Comparison of ENCODE assay signal across 9 cellular contexts in genomic region chr14:50823051-50823762, GRCh38. TPM values are rescaled to one million over a fixed set of nuclear protein-coding genes. Genes with fewer than 3 reads are reported as not detected.
DNase-seq lines count a peak whose midpoint lies in the region; ATAC-seq and TF ChIP-seq lines count a peak whose summit lies in the region.
"Had no signal": no experiment of that assay in that cellular context is flagged by ENCODE, and none has a peak within 500 bp of the region (broad histone marks: within the 10 kb centered on the region; RNA-seq: fewer than 3 reads in every experiment).

No MANE protein-coding gene starts in this region.

- peak overlapping the region; percentile 81 to 93 (median 90) for H3K4me3 Mint-ChIP-seq in IgD-negative memory B cell
- peak overlapping the region; percentile 66 for H3K4me3 Mint-ChIP-seq in stimulated activated memory B cell treated with anti-CD40 and anti-IgM and Interleukin-4, amounts not matched to agents 10 μg/mL and 1 μg/mL and 100 μg/mL, for 72 hours

- H3K27me3 Mint-ChIP-seq in IgD-negative memory B cell = peaks cover 3% of the 10 kb centered on the region
- no peaks in the 10 kb centered on the region for H3K27me3 Mint-ChIP-seq in stimulated activated memory B cell treated with anti-CD40 and anti-IgM and Interleukin-4, amounts not matched to agents 10 μg/mL and 1 μg/mL and 100 μg/mL, for 72 hours

- no peaks in the 10 kb centered on the region for H3K9me3 ChIP-seq in esophagus (ENCODE audit: control insufficient read depth in 2 of 2, insufficient read depth in 1 of 2, low read depth in 1 of 2, low read length in 1 of 2)

- no peak for TF ChIP-seq CTCF in GM13977 (IDR thresholded peaks at IDR 0.05; ENCODE audit: extremely low read depth, insufficient read depth, missing control alignments)

- H3K4me1 ChIP-seq in esophagus (ENCODE audit: control insufficient read depth in 2 of 2, insufficient read depth in 2 of 2, low read length in 1 of 2) = peaks cover 0 to 10% of the 10 kb centered on the region in 2 donors

- peaks cover 70 to 88% (median 76%) of the 10 kb centered on the region in 3 donors for H3K4me1 Mint-ChIP-seq in IgD-negative memory B cell
- peaks cover 90% of the 10 kb centered on the region for H3K4me1 Mint-ChIP-seq in stimulated activated memory B cell treated with anti-CD40 and anti-IgM and Interleukin-4, amounts not matched to agents 10 μg/mL and 1 μg/mL and 100 μg/mL, for 72 hours

- in situ Hi-C loops in GM13977 (cut with MboI; ENCODE audit: low pct_unique_long_range_greater_than_20kb, low sequenced_read_pairs, unreplicated experiment) = no loop called here

- peaks cover 0 to 6% of the 10 kb centered on the region in 2 donors for H3K36me3 ChIP-seq in esophagus (ENCODE audit: control insufficient read depth in 2 of 2, insufficient read depth in 2 of 2, low read length in 1 of 2)

- 34 to 42% methylated on average over 11 of the region's 11 CpGs for WGBS in esophagus, 2 donors

- peak; percentile 66 for DNase-seq in AG20443 (ENCODE audit: low spot score)
- no peak for DNase-seq in GM13977 (ENCODE audit: low spot score)
- no peak for DNase-seq in NCI-H146 treated with DMSO at 0.1 percent for 48 hours (lab: John Stamatoyannopoulos, UW; ENCODE audit: unreplicated experiment)
- DNase-seq in mesenteric fat pad (ENCODE audit: low spot score) = no peak

- no peaks in the 10 kb centered on the region for H3K9me3 Mint-ChIP-seq in IgD-negative memory B cell
- H3K9me3 Mint-ChIP-seq in stimulated activated memory B cell treated with anti-CD40 and anti-IgM and Interleukin-4, amounts not matched to agents 10 μg/mL and 1 μg/mL and 100 μg/mL, for 72 hours = no peaks in the 10 kb centered on the region

- H3K27ac ChIP-seq in esophagus (ENCODE audit: low read depth in 2 of 2, low read length in 1 of 2) = peak overlapping the region; percentile 45 to 59

- peaks cover 3% of the 10 kb centered on the region for H3K36me3 Mint-ChIP-seq in IgD-negative memory B cell
- H3K36me3 Mint-ChIP-seq in stimulated activated memory B cell treated with anti-CD40 and anti-IgM and Interleukin-4, amounts not matched to agents 10 μg/mL and 1 μg/mL and 100 μg/mL, for 72 hours = peaks cover 37% of the 10 kb centered on the region

- H3K27me3 ChIP-seq in esophagus (ENCODE audit: control insufficient read depth in 1 of 2, insufficient read depth in 2 of 2, low read length in 2 of 2) = no peaks in the 10 kb centered on the region

- peak; percentile 16 for ATAC-seq in GM19463 (IDR thresholded peaks at IDR 0.05; ENCODE audit: unreplicated experiment)
- peak; percentile 74 for ATAC-seq in stimulated activated memory B cell treated with anti-CD40 and anti-IgM and Interleukin-4, amounts not matched to agents 10 μg/mL and 1 μg/mL and 100 μg/mL, for 72 hours

- no peak overlapping the region for H3K4me3 ChIP-seq in esophagus (ENCODE audit: low read depth in 1 of 2, low read length in 2 of 2)

- H3K27ac Mint-ChIP-seq in IgD-negative memory B cell = peak overlapping the region; percentile 96 to 98 (median 98)
- H3K27ac Mint-ChIP-seq in stimulated activated memory B cell treated with anti-CD40 and anti-IgM and Interleukin-4, amounts not matched to agents 10 μg/mL and 1 μg/mL and 100 μg/mL, for 72 hours = peak overlapping the region; percentile 99

RNA-seq across cellular contexts. Expression of gene NIN, which starts 7.8 kb away (rescaled TPM):
- 76.5 TPM for polyA plus RNA-seq in IgD-negative memory B cell
- 1 to 10 TPM; 6.2 to 6.8 TPM for polyA plus RNA-seq in esophagus
- total RNA-seq in mesenteric fat pad = 40.3 TPM

RNA-seq across cellular contexts. Expression of gene ABHD12B, which starts 48.6 kb away (rescaled TPM):
- polyA plus RNA-seq in IgD-negative memory B cell = not detected
- polyA plus RNA-seq in esophagus = under 1 TPM; 0.36 to 0.45 TPM
- not detected for total RNA-seq in mesenteric fat pad
- total RNA-seq: lung microvascular endothelial cell had no signal
